1 cellular context compared by ENCODE assay signal in genomic region chr1:16967095-16967567, GRCh38.
TF ChIP-seq lines count a peak whose summit lies in the region.

No MANE protein-coding gene starts in this region.

TF ChIP-seq in HepG2, 621 proteins besides CTCF, POLR2A, EP300 and RAD21:
- TF ChIP-seq ZNF563 (CRISPR knock-in tag; IDR thresholded peaks at IDR 0.05) (no peak), CREB1 (IDR thresholded peaks at IDR 0.05) (peak; percentile 72), CREB1 (CRISPR knock-in tag; IDR thresholded peaks at IDR 0.05) (no peak)
